ENCODE assay signal across 1 cellular context in genomic region chr10:113020838-113021237, GRCh38.
TF ChIP-seq lines count a peak whose summit lies in the region.

No MANE protein-coding gene starts in this region.

TF ChIP-seq in HepG2, 621 proteins besides CTCF, POLR2A, EP300 and RAD21 (continued from another document):
- no peak for TF ChIP-seq HOMEZ (CRISPR knock-in tag; IDR thresholded peaks at IDR 0.05; ENCODE audit: low read depth)
- TF ChIP-seq CREB1 (IDR thresholded peaks at IDR 0.05) = no peak
- no peak for TF ChIP-seq CREB1 (CRISPR knock-in tag; IDR thresholded peaks at IDR 0.05)
- no peak for TF ChIP-seq ZNF672 (CRISPR knock-in tag; IDR thresholded peaks at IDR 0.05)
- TF ChIP-seq HNRNPL (IDR thresholded peaks at IDR 0.05; ENCODE audit: low read depth, low read length) = no peak
- TF ChIP-seq GFI1 (CRISPR knock-in tag; IDR thresholded peaks at IDR 0.05; ENCODE audit: borderline replicate concordance) = no peak
- TF ChIP-seq XBP1 (CRISPR knock-in tag; IDR thresholded peaks at IDR 0.05) = no peak
- TF ChIP-seq ZC3H4 (CRISPR knock-in tag; IDR thresholded peaks at IDR 0.05; ENCODE audit: borderline replicate concordance) = no peak
- TF ChIP-seq NR0B2 (CRISPR knock-in tag; IDR thresholded peaks at IDR 0.05) = no peak
- peak; percentile 70; the same call in 1 of the 2 replicates for TF ChIP-seq ZNF768 (CRISPR knock-in tag; IDR thresholded peaks at IDR 0.05)
- TF ChIP-seq PPARG (CRISPR knock-in tag; conservative IDR thresholded peaks at IDR 0.05) = no peak
- no peak for TF ChIP-seq SOX6 (IDR thresholded peaks at IDR 0.05)
- TF ChIP-seq SOX6 (CRISPR knock-in tag; IDR thresholded peaks at IDR 0.05) = no peak
- TF ChIP-seq ZNF484 (CRISPR knock-in tag; IDR thresholded peaks at IDR 0.05; ENCODE audit: borderline replicate concordance, low read depth) = no peak
- TF ChIP-seq FUBP1 (CRISPR knock-in tag; IDR thresholded peaks at IDR 0.05; ENCODE audit: borderline replicate concordance) = no peak
- TF ChIP-seq ZSCAN12 (CRISPR knock-in tag; IDR thresholded peaks at IDR 0.05) = no peak
- TF ChIP-seq ZNF281 (CRISPR knock-in tag; IDR thresholded peaks at IDR 0.05; ENCODE audit: borderline replicate concordance) = no peak
- TF ChIP-seq HOXA7 (CRISPR knock-in tag; IDR thresholded peaks at IDR 0.05) = no peak
- 0 out of 2 replicates have a peak, but pooled peaks have one; percentile 11 for TF ChIP-seq USF2 (IDR thresholded peaks at IDR 0.05; ENCODE audit: low read depth, low read length)
- no peak for TF ChIP-seq USF2 (CRISPR knock-in tag; IDR thresholded peaks at IDR 0.05; ENCODE audit: borderline replicate concordance)
- no peak for TF ChIP-seq ZNF572 (CRISPR knock-in tag; IDR thresholded peaks at IDR 0.05)
- TF ChIP-seq ZNF746 (CRISPR knock-in tag; IDR thresholded peaks at IDR 0.05) = no peak
- TF ChIP-seq TCF7L2 (IDR thresholded peaks at IDR 0.05; ENCODE audit: low read depth, low read length) = no peak
- peak; percentile 16 for TF ChIP-seq RBM22 (optimal IDR thresholded peaks at IDR 0.05; ENCODE audit: low read length)
- TF ChIP-seq ZNF644 (CRISPR knock-in tag; IDR thresholded peaks at IDR 0.05; ENCODE audit: low read depth) = no peak
- TF ChIP-seq ZNF253 (CRISPR knock-in tag; IDR thresholded peaks at IDR 0.05; ENCODE audit: borderline replicate concordance) = no peak
